11 cellular contexts compared by ENCODE assay signal in genomic region chr12:6330999-6331714, GRCh38. TPM values are rescaled to one million over a fixed set of nuclear protein-coding genes. Genes with fewer than 3 reads are reported as not detected.
A peak's percentile ranks its signal among the peaks of the same experiment; 100 is the strongest.
DNase-seq lines count a peak whose midpoint lies in the region; ATAC-seq, FAIRE-seq and TF ChIP-seq lines count a peak whose summit lies in the region.
"Had no signal": no experiment of that assay in that cellular context is flagged by ENCODE, and none has a peak within 500 bp of the region (broad histone marks: within the 10 kb centered on the region; RNA-seq: fewer than 3 reads in every experiment).

No MANE protein-coding gene starts in this region.

- H3K9ac ChIP-seq in MM.1S (ENCODE audit: low read length) = no peak overlapping the region

- no peak overlapping the region for H3K4me3 ChIP-seq in CD4-positive, CD25-positive, alpha-beta regulatory T cell (ENCODE audit: low read depth, low read length)
- H3K4me3 ChIP-seq in sigmoid colon (no peak overlapping the region), MM.1S (ENCODE audit: low read length) (no peak overlapping the region)

- no peaks in the 10 kb centered on the region for H3K27me3 ChIP-seq in CD4-positive, CD25-positive, alpha-beta regulatory T cell (ENCODE audit: control insufficient read depth, insufficient read depth, low read length)
- H3K27me3 ChIP-seq in sigmoid colon (no peaks in the 10 kb centered on the region), MM.1S (replicated peaks; ENCODE audit: insufficient read depth, low read length) (no peaks in the 10 kb centered on the region)

- no peaks in the 10 kb centered on the region for H3K9me3 Mint-ChIP-seq in CD4-positive, CD25-positive, alpha-beta regulatory T cell
- H3K9me3 Mint-ChIP-seq in HFFc6 = no peaks in the 10 kb centered on the region
- no peaks in the 10 kb centered on the region for H3K9me3 Mint-ChIP-seq in effector memory CD8-positive, alpha-beta T cell

- H2AFZ ChIP-seq in MM.1S (ENCODE audit: low read length) = no peak overlapping the region

- TF ChIP-seq CTCF in HFFc6 (IDR thresholded peaks at IDR 0.05) (no peak), sigmoid colon (IDR thresholded peaks at IDR 0.05) (no peak), GM20000 (IDR thresholded peaks at IDR 0.05; ENCODE audit: extremely low read depth, missing control alignments) (no peak), MM.1S (IDR thresholded peaks at IDR 0.05; ENCODE audit: low read length) (no peak)

- TF ChIP-seq POLR2A in sigmoid colon (IDR thresholded peaks at IDR 0.05) = no peak

- WGBS in sigmoid colon, 2 donors = 84 to 89% methylated on average over 4 of the region's 4 CpGs

- H3K9me2 ChIP-seq in MM.1S (replicated peaks; ENCODE audit: insufficient read depth, low read length) = no peaks in the 10 kb centered on the region

- H3K4me2 ChIP-seq in MM.1S (ENCODE audit: low read depth, low read length) = no peak overlapping the region

- intact Hi-C loops in sigmoid colon (cut with DNase I) = loop anchor here (5.0 kb wide), 1 partner anchor 129 kb away; the partner anchor contains the start of gene CD9

- no peak overlapping the region for H3K27ac ChIP-seq in CD4-positive, CD25-positive, alpha-beta regulatory T cell (ENCODE audit: insufficient read depth, low read length, poor library complexity, severe bottlenecking)
- peak overlapping the region; percentile 93 to 98 (median 97) for H3K27ac ChIP-seq in sigmoid colon
- no peak overlapping the region for H3K27ac ChIP-seq in MM.1S (ENCODE audit: low read length)

- no peaks in the 10 kb centered on the region for H3K27me3 Mint-ChIP-seq in CD4-positive, CD25-positive, alpha-beta regulatory T cell
- H3K27me3 Mint-ChIP-seq in HFFc6 (ENCODE audit: insufficient read depth) = no peaks in the 10 kb centered on the region; the same call in none of the 2 replicates
- H3K27me3 Mint-ChIP-seq in effector memory CD8-positive, alpha-beta T cell = no peaks in the 10 kb centered on the region

- peaks cover 4 to 47% (median 21%) of the 10 kb centered on the region in 4 donors for H3K4me1 Mint-ChIP-seq in CD4-positive, CD25-positive, alpha-beta regulatory T cell
- peaks cover 66% of the 10 kb centered on the region for H3K4me1 Mint-ChIP-seq in HFFc6 (ENCODE audit: low read depth)
- peaks cover 45 to 52% of the 10 kb centered on the region in 2 donors for H3K4me1 Mint-ChIP-seq in effector memory CD8-positive, alpha-beta T cell (ENCODE audit: low read depth in 2 of 2)

- peak overlapping the region in 2 of 3 donors; percentile 14 to 49 for H3K27ac Mint-ChIP-seq in CD4-positive, CD25-positive, alpha-beta regulatory T cell
- peak overlapping the region; percentile 38 for H3K27ac Mint-ChIP-seq in HFFc6
- H3K27ac Mint-ChIP-seq in effector memory CD8-positive, alpha-beta T cell = peak overlapping the region; percentile 85 to 88

- no peak for FAIRE-seq in RCC 7860 (lab: Jason Lieb, UNC)

- ATAC-seq in CD4-positive, CD25-positive, alpha-beta regulatory T cell (ENCODE audit: low read depth in 2 of 2) = no peak
- no peak for ATAC-seq in effector memory CD8-positive, alpha-beta T cell (replicated peaks)

- H3K4me3 Mint-ChIP-seq in CD4-positive, CD25-positive, alpha-beta regulatory T cell = peak overlapping the region in 1 of 4 donors; percentile 10
- H3K4me3 Mint-ChIP-seq in HFFc6 = no peak overlapping the region
- H3K4me3 Mint-ChIP-seq in effector memory CD8-positive, alpha-beta T cell = peak overlapping the region in 1 of 2 donors; percentile 50

- peaks cover 39% of the 10 kb centered on the region for H3K36me3 Mint-ChIP-seq in CD4-positive, CD25-positive, alpha-beta regulatory T cell
- H3K36me3 Mint-ChIP-seq in HFFc6 (ENCODE audit: low read depth) = peaks cover 40% of the 10 kb centered on the region
- H3K36me3 Mint-ChIP-seq in effector memory CD8-positive, alpha-beta T cell (ENCODE audit: insufficient read depth) = peaks cover 85% of the 10 kb centered on the region

- no peak for DNase-seq in CD4-positive, CD25-positive, alpha-beta regulatory T cell
- no peak for DNase-seq in HFFc6
- no peak for DNase-seq in effector memory CD8-positive, alpha-beta T cell
- DNase-seq in sigmoid colon = no peak
- DNase-seq in RCC 7860 (ENCODE audit: low spot score) = no peak
- DNase-seq in GM20000 (ENCODE audit: low spot score) = no peak
- no peak for DNase-seq in MM.1S
- no peak for DNase-seq in stimulated activated CD4-positive, alpha-beta T cell treated with anti-CD3 and anti-CD28 coated beads, Interleukin-1b, Interleukin-23, amount 100 ng/mL, for 48 hours
- DNase-seq: activated CD4-positive, alpha-beta T cell treated with anti-CD3 and anti-CD28 coated beads, Interleukin-2, amount 50 U/mL, for 4 hours; NCI-H1930; NK-92 treated with Interleukin-12 subunit alpha and Interleukin-12 subunit beta, amount 100 ng/mL, for 24 hours had no signal

- no peak for TF ChIP-seq EP300 in sigmoid colon (IDR thresholded peaks at IDR 0.05)

- no peaks in the 10 kb centered on the region for H3K9me3 ChIP-seq in CD4-positive, CD25-positive, alpha-beta regulatory T cell (ENCODE audit: control insufficient read depth in 2 of 2, low read length in 2 of 2)
- H3K9me3 ChIP-seq in sigmoid colon (no peaks in the 10 kb centered on the region), MM.1S (replicated peaks; ENCODE audit: insufficient read depth, low read length) (no peaks in the 10 kb centered on the region)

- H3F3A ChIP-seq in MM.1S (ENCODE audit: insufficient read depth, low read length) = peaks cover 10% of the 10 kb centered on the region

- peaks cover 58% of the 10 kb centered on the region for H3K36me3 ChIP-seq in CD4-positive, CD25-positive, alpha-beta regulatory T cell (ENCODE audit: control insufficient read depth, insufficient read depth, low read length)
- peaks cover 55 to 73% (median 63%) of the 10 kb centered on the region in 4 donors for H3K36me3 ChIP-seq in sigmoid colon
- H3K36me3 ChIP-seq in MM.1S (replicated peaks; ENCODE audit: insufficient read depth, low read length) = peaks cover 9% of the 10 kb centered on the region; the same call in 1 of the 2 replicates

- no peaks in the 10 kb centered on the region for H4K20me1 ChIP-seq in MM.1S (ENCODE audit: insufficient read depth, low read length)

- peaks cover 44% of the 10 kb centered on the region for H3K79me2 ChIP-seq in MM.1S (ENCODE audit: low read length)

- peaks cover 24% of the 10 kb centered on the region for H3K4me1 ChIP-seq in CD4-positive, CD25-positive, alpha-beta regulatory T cell (ENCODE audit: control insufficient read depth, insufficient read depth, low read length, poor library complexity, severe bottlenecking)
- H3K4me1 ChIP-seq in sigmoid colon (peaks cover 0 to 80% (median 70%) of the 10 kb centered on the region in 4 donors), MM.1S (ENCODE audit: low read length) (peaks cover 27% of the 10 kb centered on the region)

RNA-seq across cellular contexts. Expression of gene TNFRSF1A, which starts 10.7 kb away (rescaled TPM):
- 38.5 TPM for total RNA-seq in CD4-positive, CD25-positive, alpha-beta regulatory T cell
- polyA plus RNA-seq in CD4-positive, CD25-positive, alpha-beta regulatory T cell = 10 to 100 TPM; 25.6 to 39.5 (median 31.0) TPM
- 100 to 1,000 TPM; 105 to 122 (median 112) TPM for total RNA-seq in HFFc6 (2021; fragmentation: NEBNext Ultra II Directional; extraction: Animal tissue kit (Norgen Biotek cat#: 25700))
- total RNA-seq in sigmoid colon = 100 to 1,000 TPM; 135 to 191 (median 176) TPM
- 100 to 1,000 TPM in 1 of 3 donors, 10 to 100 TPM in 2; 31.7 to 107 (median 74.5) TPM for polyA plus RNA-seq in sigmoid colon

RNA-seq across cellular contexts. Expression of gene PLEKHG6, which starts 20.7 kb away (rescaled TPM):
- total RNA-seq in CD4-positive, CD25-positive, alpha-beta regulatory T cell = not detected
- polyA plus RNA-seq in CD4-positive, CD25-positive, alpha-beta regulatory T cell = under 1 TPM in 3 of 4 donors, not detected in 1; 0.31 to 0.62 (median 0.37) TPM
- not detected for total RNA-seq in HFFc6 (2021; fragmentation: NEBNext Ultra II Directional; extraction: Animal tissue kit (Norgen Biotek cat#: 25700))
- total RNA-seq in sigmoid colon = 1 to 10 TPM in 1 of 4 donors, under 1 TPM in 1, not detected in 2; 0.99 to 2.5 TPM
- 100 to 1,000 TPM in 1 of 3 donors, 10 to 100 TPM in 2; 61.3 to 146 (median 93.6) TPM for polyA plus RNA-seq in sigmoid colon

RNA-seq across cellular contexts. Expression of gene SCNN1A, which starts 44.2 kb away (rescaled TPM):
- 0.86 TPM for total RNA-seq in CD4-positive, CD25-positive, alpha-beta regulatory T cell
- polyA plus RNA-seq in CD4-positive, CD25-positive, alpha-beta regulatory T cell = under 1 TPM; 0.09 to 0.60 (median 0.22) TPM
- under 1 TPM in 1 of 6 experiments, not detected in 5; 0.18 TPM for total RNA-seq in HFFc6 (2021; fragmentation: NEBNext Ultra II Directional; extraction: Animal tissue kit (Norgen Biotek cat#: 25700))
- 1 to 10 TPM in 3 of 4 donors, under 1 TPM in 1; 0.82 to 7.2 (median 1.1) TPM for total RNA-seq in sigmoid colon
- 100 to 1,000 TPM in 1 of 3 donors, 10 to 100 TPM in 2; 51.1 to 169 (median 53.5) TPM for polyA plus RNA-seq in sigmoid colon

RNA-seq across cellular contexts. Expression of gene LTBR, which starts 52.8 kb away (rescaled TPM):
- total RNA-seq in CD4-positive, CD25-positive, alpha-beta regulatory T cell = not detected
- polyA plus RNA-seq in CD4-positive, CD25-positive, alpha-beta regulatory T cell = under 1 TPM in 1 of 4 donors, not detected in 3; 0.35 TPM
- total RNA-seq in HFFc6 (2021; fragmentation: NEBNext Ultra II Directional; extraction: Animal tissue kit (Norgen Biotek cat#: 25700)) = 100 to 1,000 TPM in 3 of 6 experiments, 10 to 100 TPM in 3; 91.5 to 124 (median 106) TPM
- total RNA-seq in sigmoid colon = 100 to 1,000 TPM in 3 of 4 donors, 10 to 100 TPM in 1; 85.2 to 200 (median 125) TPM
- polyA plus RNA-seq in sigmoid colon = 10 to 100 TPM; 36.3 to 85.2 (median 37.8) TPM

Comparison
In these comparisons a context has a peak if more than half of its experiments do, and no peak if none do; other contexts are left out.
1. H3K27ac ChIP-seq: peak in sigmoid colon (4 of 4); none in CD4-positive, CD25-positive, alpha-beta regulatory T cell (single experiment) and MM.1S (single experiment).
2. H3K27ac Mint-ChIP-seq: peak in every context shown above with its lines; median percentile 86 in effector memory CD8-positive, alpha-beta T cell; 38 in HFFc6; 32 in CD4-positive, CD25-positive, alpha-beta regulatory T cell.